In the genomic region with DNA sequence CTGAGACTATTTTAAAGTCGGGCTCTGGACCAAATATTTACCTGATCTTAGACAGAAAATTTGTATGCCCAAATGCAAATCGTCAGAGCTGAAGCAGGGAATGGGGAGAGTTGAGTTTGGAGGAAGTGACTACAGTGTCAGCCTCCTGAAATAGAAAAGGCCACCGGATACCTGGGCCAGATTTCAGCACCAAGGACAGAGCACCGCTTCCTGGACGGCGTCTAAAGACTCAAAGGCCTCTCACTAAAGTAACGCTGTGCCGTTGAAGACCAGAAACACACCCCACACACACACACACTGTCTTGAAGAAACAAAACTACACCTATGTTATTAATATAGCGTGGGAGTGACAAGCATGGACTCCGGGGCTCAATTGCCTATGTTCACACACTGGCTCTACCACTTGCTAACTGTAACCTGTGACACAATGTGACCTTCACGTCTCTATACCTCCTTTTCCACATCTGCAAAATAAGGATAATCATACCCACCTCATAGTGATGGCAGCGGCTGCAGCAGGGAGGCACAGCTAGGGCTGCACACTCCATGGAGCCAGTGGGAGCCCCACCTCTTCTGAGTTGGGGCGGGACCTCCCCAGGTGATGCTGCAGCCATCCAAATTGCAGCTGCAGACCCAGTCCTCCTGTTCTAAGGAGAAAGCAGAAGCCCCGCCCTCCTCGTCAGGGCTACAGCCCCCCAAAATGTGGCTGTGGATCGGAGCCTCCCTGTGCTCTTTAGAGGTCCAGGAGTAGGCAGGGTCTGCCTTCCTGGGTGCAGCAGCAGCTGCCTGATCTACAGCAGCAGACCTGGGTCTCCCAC, we compare ENCODE assay signal across 11 cellular contexts. TPM values are rescaled to one million over a fixed set of nuclear protein-coding genes. Genes with fewer than 3 reads are reported as not detected.
DNase-seq lines count a peak whose midpoint lies in the region; ATAC-seq, FAIRE-seq and TF ChIP-seq lines count a peak whose summit lies in the region.
"Had no signal": no experiment of that assay in that cellular context is flagged by ENCODE, and none has a peak within 500 bp of the region (broad histone marks: within the 10 kb centered on the region; RNA-seq: fewer than 3 reads in every experiment).

No MANE protein-coding gene starts in this region.

- CTCF ChIA-PET in SK-N-SH (lab: Yijun Ruan, JAX): interaction anchor here (1.4 kb wide), 1 partner anchor 350 kb away, joined by 3 read pairs; no protein-coding TSS in a partner anchor

- no peak overlapping the region for H3K4me3 Mint-ChIP-seq in mesothelial cell of epicardium
- H3K4me3 Mint-ChIP-seq in stimulated activated naive CD8-positive, alpha-beta T cell treated with anti-CD3 and anti-CD28 coated beads, Interleukin-15, amount 100 ng/mL, for 72 hours: no peak overlapping the region
- H3K4me3 Mint-ChIP-seq in stimulated activated memory B cell treated with anti-CD40 and anti-IgM and Interleukin-4, amounts not matched to agents 10 μg/mL and 1 μg/mL and 100 μg/mL, for 72 hours: no peak overlapping the region

- no peaks in the 10 kb centered on the region for H3K4me1 Mint-ChIP-seq in mesothelial cell of epicardium
- H3K4me1 Mint-ChIP-seq in stimulated activated naive CD8-positive, alpha-beta T cell treated with anti-CD3 and anti-CD28 coated beads, Interleukin-15, amount 100 ng/mL, for 72 hours: no peaks in the 10 kb centered on the region
- no peaks in the 10 kb centered on the region for H3K4me1 Mint-ChIP-seq in stimulated activated memory B cell treated with anti-CD40 and anti-IgM and Interleukin-4, amounts not matched to agents 10 μg/mL and 1 μg/mL and 100 μg/mL, for 72 hours

- H3K4me2 ChIP-seq in SK-N-SH: no peak overlapping the region

- POLR2A ChIA-PET in SK-N-SH (lab: Yijun Ruan, JAX): no interaction called here

- no peak for FAIRE-seq in bronchial epithelial cell (lab: Jason Lieb, UNC)

- no peaks in the 10 kb centered on the region for H3K79me2 ChIP-seq in SK-N-SH (ENCODE audit: insufficient read depth)

- no peaks in the 10 kb centered on the region for H3K9me3 Mint-ChIP-seq in mesothelial cell of epicardium
- H3K9me3 Mint-ChIP-seq in stimulated activated naive CD8-positive, alpha-beta T cell treated with anti-CD3 and anti-CD28 coated beads, Interleukin-15, amount 100 ng/mL, for 72 hours: no peaks in the 10 kb centered on the region
- H3K9me3 Mint-ChIP-seq in stimulated activated memory B cell treated with anti-CD40 and anti-IgM and Interleukin-4, amounts not matched to agents 10 μg/mL and 1 μg/mL and 100 μg/mL, for 72 hours: no peaks in the 10 kb centered on the region

- no peaks in the 10 kb centered on the region for H4K20me1 ChIP-seq in SK-N-SH (ENCODE audit: insufficient read depth)

- no peak overlapping the region for H3K9ac ChIP-seq in SK-N-SH

- no peak for TF ChIP-seq RAD21 in SK-N-SH (IDR thresholded peaks at IDR 0.05; ENCODE audit: low read length)

- TF ChIP-seq CTCF in SK-N-SH (IDR thresholded peaks at IDR 0.05) (no peak), bronchial epithelial cell (IDR thresholded peaks at IDR 0.05; ENCODE audit: insufficient read depth, low read length, severe bottlenecking) (no peak), mesothelial cell of epicardium (IDR thresholded peaks at IDR 0.05; ENCODE audit: unreplicated experiment) (no peak)

- no peaks in the 10 kb centered on the region for H3K36me3 Mint-ChIP-seq in mesothelial cell of epicardium
- H3K36me3 Mint-ChIP-seq in stimulated activated memory B cell treated with anti-CD40 and anti-IgM and Interleukin-4, amounts not matched to agents 10 μg/mL and 1 μg/mL and 100 μg/mL, for 72 hours: no peaks in the 10 kb centered on the region

- H3K36me3 ChIP-seq in SK-N-SH (replicated peaks in 1 of 2; ENCODE audit: control insufficient read depth in 1 of 2, insufficient read depth in 2 of 2, low read length in 1 of 2) (no peaks in the 10 kb centered on the region), bronchial epithelial cell (ENCODE audit: control insufficient read depth, insufficient read depth, low read length) (no peaks in the 10 kb centered on the region)
- H3K36me3 ChIP-seq: tibial nerve had no signal

- no peak for TF ChIP-seq EP300 in SK-N-SH (IDR thresholded peaks at IDR 0.05; ENCODE audit: borderline replicate concordance in 1 of 2, low read depth in 1 of 2, low read length in 1 of 2)

- H3K9me2 ChIP-seq in SK-N-SH: no peaks in the 10 kb centered on the region

- no peak overlapping the region for H3K27ac Mint-ChIP-seq in mesothelial cell of epicardium
- no peak overlapping the region for H3K27ac Mint-ChIP-seq in stimulated activated naive CD8-positive, alpha-beta T cell treated with anti-CD3 and anti-CD28 coated beads, Interleukin-15, amount 100 ng/mL, for 72 hours
- H3K27ac Mint-ChIP-seq in stimulated activated memory B cell treated with anti-CD40 and anti-IgM and Interleukin-4, amounts not matched to agents 10 μg/mL and 1 μg/mL and 100 μg/mL, for 72 hours: no peak overlapping the region

- H3K27me3 ChIP-seq in SK-N-SH (ENCODE audit: insufficient read depth): peaks cover 5% of the 10 kb centered on the region; the same call in 1 of the 2 replicates
- H3K27me3 ChIP-seq in bronchial epithelial cell (ENCODE audit: control insufficient read depth, insufficient read depth, low read length): peaks cover 6% of the 10 kb centered on the region

- no peak for DNase-seq in SK-N-SH
- DNase-seq in UCSD-AML1 (lab: John Stamatoyannopoulos, UW; ENCODE audit: unreplicated experiment): peak; percentile 73
- peak; percentile 55 for DNase-seq in bronchial epithelial cell (ENCODE audit: low read depth)
- DNase-seq in mesothelial cell of epicardium (ENCODE audit: low spot score in 2 of 2, unreplicated experiment in 2 of 2): peak; percentile 67 to 88
- DNase-seq in stimulated activated naive CD8-positive, alpha-beta T cell treated with anti-CD3 and anti-CD28 coated beads, Interleukin-15, amount 100 ng/mL, for 72 hours: peak; percentile 56 to 58

- H3F3A ChIP-seq in SK-N-SH (replicated peaks; ENCODE audit: insufficient read depth): no peaks in the 10 kb centered on the region

- no peaks in the 10 kb centered on the region for H3K4me1 ChIP-seq in SK-N-SH (ENCODE audit: control insufficient read depth in 1 of 2, insufficient read depth in 2 of 2, low read depth in 1 of 2, low read length in 1 of 2)
- H3K4me1 ChIP-seq: tibial nerve had no signal

- 32% methylated on average over 13 of the region's 16 CpGs for WGBS in SK-N-SH (ENCODE audit: low lambda C conversion rate)

- H3K4me3 ChIP-seq in SK-N-SH (ENCODE audit: low read depth in 2 of 2, low read length in 1 of 2): no peak overlapping the region
- H3K4me3 ChIP-seq in bronchial epithelial cell (ENCODE audit: low read depth, low read length): no peak overlapping the region
- H3K4me3 ChIP-seq: tibial nerve had no signal

- ATAC-seq in SK-N-SH treated with all-trans-retinoic acid at 6 μM for 48 hours (no peak), HG02870 (IDR thresholded peaks at IDR 0.05; ENCODE audit: unreplicated experiment) (no peak)
- ATAC-seq in stimulated activated naive CD8-positive, alpha-beta T cell treated with anti-CD3 and anti-CD28 coated beads, Interleukin-15, amount 100 ng/mL, for 72 hours: no peak
- no peak for ATAC-seq in stimulated activated memory B cell treated with anti-CD40 and anti-IgM and Interleukin-4, amounts not matched to agents 10 μg/mL and 1 μg/mL and 100 μg/mL, for 72 hours

- H3K9me3 ChIP-seq in SK-N-SH: no peaks in the 10 kb centered on the region
- H3K9me3 ChIP-seq: tibial nerve had no signal

- H3K27ac ChIP-seq in SK-N-SH (ENCODE audit: low read depth in 2 of 2, low read length in 1 of 2): no peak overlapping the region
- H3K27ac ChIP-seq: tibial nerve had no signal

- peaks cover 63% of the 10 kb centered on the region for H3K27me3 Mint-ChIP-seq in mesothelial cell of epicardium (ENCODE audit: low read depth)
- no peaks in the 10 kb centered on the region for H3K27me3 Mint-ChIP-seq in stimulated activated naive CD8-positive, alpha-beta T cell treated with anti-CD3 and anti-CD28 coated beads, Interleukin-15, amount 100 ng/mL, for 72 hours
- H3K27me3 Mint-ChIP-seq in stimulated activated memory B cell treated with anti-CD40 and anti-IgM and Interleukin-4, amounts not matched to agents 10 μg/mL and 1 μg/mL and 100 μg/mL, for 72 hours: peaks cover 52% of the 10 kb centered on the region

- no peak overlapping the region for H2AFZ ChIP-seq in SK-N-SH (ENCODE audit: low read depth)

TF ChIP-seq in SK-N-SH, 30 proteins besides CTCF, POLR2A, EP300 and RAD21 (continues in another document):
- no peak for TF ChIP-seq TEAD4 (IDR thresholded peaks at IDR 0.05; ENCODE audit: borderline replicate concordance, insufficient read depth)
- TF ChIP-seq GABPA (IDR thresholded peaks at IDR 0.05; ENCODE audit: low read depth): no peak

TF ChIP-seq in SK-N-SH treated with all-trans-retinoic acid at 6 μM for 48 hours, 23 proteins besides CTCF, POLR2A, EP300 and RAD21 (continues in another document):
- no peak for TF ChIP-seq ISL1 (CRISPR knock-in tag; IDR thresholded peaks at IDR 0.05)
- TF ChIP-seq ZNF565 (CRISPR knock-in tag; conservative IDR thresholded peaks at IDR 0.05; ENCODE audit: low read depth): no peak
- TF ChIP-seq CSRNP3 (CRISPR knock-in tag; IDR thresholded peaks at IDR 0.05): no peak
- TF ChIP-seq RARB (CRISPR knock-in tag; IDR thresholded peaks at IDR 0.05): no peak

RNA-seq across cellular contexts. Expression of gene KRT76, which starts 35.6 kb away (rescaled TPM):
- not detected in 2 replicates for polyA plus RNA-seq in SK-N-SH (2012; rRNA removed)
- not detected in 2 replicates for polyA plus RNA-seq in SK-N-SH (2012; cell fraction: cytosol; rRNA removed)
- not detected in 2 replicates for polyA plus RNA-seq in SK-N-SH (2012; cell fraction: nucleus; rRNA removed)
- total RNA-seq in bronchial epithelial cell: not detected in 2 replicates
- total RNA-seq in mesothelial cell of epicardium: not detected in 3 replicates
- total RNA-seq: activated CD8-positive, alpha-beta memory T cell treated with anti-CD3 and anti-CD28 coated beads for 36 hours; tibial nerve had no signal
- polyA plus RNA-seq: BJ had no signal

RNA-seq across cellular contexts. Expression of gene KRT77, which starts 38.3 kb away (rescaled TPM):
- polyA plus RNA-seq in SK-N-SH (2012; rRNA removed): not detected in 2 replicates
- polyA plus RNA-seq in SK-N-SH (2012; cell fraction: cytosol; rRNA removed): not detected in 2 replicates
- polyA plus RNA-seq in SK-N-SH (2012; cell fraction: nucleus; rRNA removed): not detected in 2 replicates
- total RNA-seq in bronchial epithelial cell: under 0.01 TPM in 1 of 2 replicates, not detected in the other
- not detected in 3 replicates for total RNA-seq in mesothelial cell of epicardium
- total RNA-seq: activated CD8-positive, alpha-beta memory T cell treated with anti-CD3 and anti-CD28 coated beads for 36 hours; tibial nerve had no signal
- polyA plus RNA-seq: BJ had no signal

RNA-seq across cellular contexts. Expression of gene KRT3, which starts 54.3 kb away (rescaled TPM):
- polyA plus RNA-seq in SK-N-SH (2012; rRNA removed): not detected in 2 replicates
- not detected in 2 replicates for polyA plus RNA-seq in SK-N-SH (2012; cell fraction: cytosol; rRNA removed)
- polyA plus RNA-seq in SK-N-SH (2012; cell fraction: nucleus; rRNA removed): not detected in 2 replicates
- total RNA-seq in bronchial epithelial cell (under 0.01 and 0.13 TPM in 2 replicates), mesothelial cell of epicardium (0.50 to 0.78 TPM (median 0.75 TPM) in 3 replicates)
- total RNA-seq: activated CD8-positive, alpha-beta memory T cell treated with anti-CD3 and anti-CD28 coated beads for 36 hours; tibial nerve had no signal
- polyA plus RNA-seq: BJ had no signal
